9 cellular contexts compared by ENCODE assay signal in genomic region chr11:69949327-69949726, GRCh38.
DNase-seq lines count a peak whose midpoint lies in the region; ATAC-seq and TF ChIP-seq lines count a peak whose summit lies in the region.
"Had no signal": no experiment of that assay in that cellular context is flagged by ENCODE, and none has a peak within 500 bp of the region (broad histone marks: within the 10 kb centered on the region; RNA-seq: fewer than 3 reads in every experiment).

No MANE protein-coding gene starts in this region.

- TF ChIP-seq RAD21 in HCT116 (IDR thresholded peaks at IDR 0.05; ENCODE audit: low read depth), result no peak

- no peaks in the 10 kb centered on the region for H3K36me3 ChIP-seq in HCT116 (ENCODE audit: control insufficient read depth in 1 of 2, insufficient read depth in 2 of 2, low read length in 2 of 2)
- H3K36me3 ChIP-seq in left ventricle myocardium inferior, result no peaks in the 10 kb centered on the region
- H3K36me3 ChIP-seq in stomach, result no peaks in the 10 kb centered on the region
- H3K36me3 ChIP-seq: neutrophil had no signal

- H2AFZ ChIP-seq in HCT116 (ENCODE audit: low read depth, low read length, poor library complexity, severe bottlenecking), result no peak overlapping the region

- H3K27me3 ChIP-seq in HCT116 (ENCODE audit: insufficient read depth, low read length) (no peaks in the 10 kb centered on the region), left ventricle myocardium inferior (ENCODE audit: low read depth) (peaks cover 38% of the 10 kb centered on the region), stomach (peaks cover 0 to 44% (median 0%) of the 10 kb centered on the region in 3 donors)

- H3K4me2 ChIP-seq in HCT116 (ENCODE audit: low read length), result peak overlapping the region; percentile 80

- WGBS in stomach, 5 donors, result 45 to 65% (median 56%) methylated on average over 6 of the region's 6 CpGs

- BruUV-seq in HCT116 (replicated peaks; lab: Mats Ljungman, UMichigan), result no TSS peak

- H3K27ac ChIP-seq in HCT116 (ENCODE audit: low read depth, low read length) (peak overlapping the region; percentile 97), left ventricle myocardium inferior (replicated peaks) (no peak overlapping the region), stomach (peak overlapping the region; percentile 7 to 79 (median 53))
- H3K27ac ChIP-seq: neutrophil had no signal

- H3K79me2 ChIP-seq in HCT116 (ENCODE audit: insufficient read depth, low read length), result no peaks in the 10 kb centered on the region

- H3K9me2 ChIP-seq in HCT116 (ENCODE audit: insufficient read depth), result no peaks in the 10 kb centered on the region

- H3K4me3 ChIP-seq in HCT116 (replicated peaks in 1 of 2; ENCODE audit: low read depth in 1 of 2, low read length in 2 of 2) (peak overlapping the region; percentile 13 to 41; a peak in 3 of 4 replicates), left ventricle myocardium inferior (no peak overlapping the region), stomach (no peak overlapping the region)

- TF ChIP-seq POLR2A in HCT116 (IDR thresholded peaks at IDR 0.05; ENCODE audit: borderline replicate concordance, extremely low read depth, insufficient read depth, insufficient read length) (no peak), stomach (IDR thresholded peaks at IDR 0.05) (no peak)

- intact Hi-C loops in HCT116 (cut with micrococcal nuclease) (loop anchor here (2.0 to 5.0 kb wide), 2 partner anchors 118 to 129 kb away; partner anchors contain the start of gene ANO1), left ventricle myocardium inferior (cut with micrococcal nuclease) (no loop called here), stomach (cut with DNase I; ENCODE audit: low total_unique reads) (no loop called here)

- TF ChIP-seq EP300 in stomach (IDR thresholded peaks at IDR 0.05), result no peak

- POLR2A ChIA-PET in HCT116 (lab: Charles Lee), result interaction anchor here (0.5 to 1.6 kb wide), 4 partner anchors 9 to 1919 kb away, joined by 3 to 7 read pairs (median 6); partner anchors contain the start of gene NDUFS8

- H3K4me1 ChIP-seq in HCT116 (ENCODE audit: control insufficient read depth in 1 of 2, insufficient read depth in 2 of 2, low read length in 2 of 2) (peaks cover 41 to 56% of the 10 kb centered on the region in 2 experiments), left ventricle myocardium inferior (peaks cover 5% of the 10 kb centered on the region), stomach (peaks cover 0 to 25% (median 13%) of the 10 kb centered on the region in 4 donors)

- peaks cover 0 to 10% of the 10 kb centered on the region in 2 experiments; a peak in 1 of 4 replicates for H3K9me3 ChIP-seq in HCT116 (ENCODE audit: control insufficient read depth in 1 of 2, insufficient read depth in 1 of 2, low read depth in 1 of 2, low read length in 2 of 2)
- peaks cover 5% of the 10 kb centered on the region for H3K9me3 ChIP-seq in left ventricle myocardium inferior (replicated peaks)
- peaks cover 0 to 7% (median 3%) of the 10 kb centered on the region in 4 donors for H3K9me3 ChIP-seq in stomach
- H3K9me3 ChIP-seq: neutrophil had no signal

- RAD21 ChIA-PET in HCT116 (lab: Charles Lee; ENCODE audit: low non-redundant PET in 1 of 2, low total read pairs in 2 of 2, uncharacterized antibody in 2 of 2, unreplicated experiment in 2 of 2), result interaction anchor here in 1 of 2 experiments (0.6 kb wide), 1 partner anchor 210 kb away, joined by 3 read pairs; no protein-coding TSS in a partner anchor

- peak; percentile 75 for ATAC-seq in HCT116
- no peak for ATAC-seq in HG02571 (IDR thresholded peaks at IDR 0.05; ENCODE audit: unreplicated experiment)
- ATAC-seq in HG03460 (IDR thresholded peaks at IDR 0.05; ENCODE audit: unreplicated experiment), result no peak

- TF ChIP-seq CTCF in HCT116 (IDR thresholded peaks at IDR 0.05 in 2 of 3, conservative IDR thresholded peaks at IDR 0.05 in 1 of 3; ENCODE audit: borderline replicate concordance in 1 of 3, insufficient read depth in 1 of 3, low read depth in 2 of 3, low read length in 2 of 3) (no peak), left ventricle myocardium inferior (IDR thresholded peaks at IDR 0.05; ENCODE audit: borderline replicate concordance) (no peak), stomach (IDR thresholded peaks at IDR 0.05) (no peak)

- no peaks in the 10 kb centered on the region for H4K20me1 ChIP-seq in HCT116 (ENCODE audit: insufficient read depth)

- CTCF ChIA-PET in HCT116 (lab: Charles Lee), result interaction anchor here (0.6 to 1.2 kb wide), 6 partner anchors 10 to 242 kb away, joined by 3 to 6 read pairs (median 4); no protein-coding TSS in a partner anchor

- peak; percentile 97 for DNase-seq in HCT116 (ENCODE audit: low read depth, low spot score)
- DNase-seq in amniotic epithelial cell (ENCODE audit: low read depth), result peak; percentile 20
- peak; percentile 15 for DNase-seq in left ventricle myocardium inferior
- DNase-seq in stomach, result peak; percentile 37
- no peak for DNase-seq in activated CD8-positive, alpha-beta memory T cell treated with anti-CD3 and anti-CD28 coated beads, Interleukin-2, amount 50 U/mL, for 4 hours
- no peak for DNase-seq in amygdala (lab: John Stamatoyannopoulos, UW)

- H3K9ac ChIP-seq in HCT116 (ENCODE audit: low read length), result peak overlapping the region; percentile 78

TF ChIP-seq in HCT116, 20 proteins besides CTCF, POLR2A, EP300 and RAD21:
- TF ChIP-seq POLR2AphosphoS5 (IDR thresholded peaks at IDR 0.05; ENCODE audit: low read depth, low read length) (peak; percentile 66), YY1 (IDR thresholded peaks at IDR 0.05; ENCODE audit: extremely low read depth, insufficient replicate concordance, low read depth, low read length) (peak; percentile 29), CEBPB (IDR thresholded peaks at IDR 0.05; ENCODE audit: low read depth) (no peak)

Comparison
In these comparisons a context has a peak if more than half of its experiments do, and no peak if none do; other contexts are left out.
1. DNase-seq: peak in HCT116 (single experiment), amniotic epithelial cell (single experiment), left ventricle myocardium inferior (single experiment) and stomach (single experiment); none in activated CD8-positive, alpha-beta memory T cell treated with anti-CD3 and anti-CD28 coated beads, Interleukin-2, amount 50 U/mL, for 4 hours (single experiment) and amygdala (0 of 56).
2. H3K4me3 ChIP-seq: peak in HCT116 (2 of 2); none in left ventricle myocardium inferior (single experiment) and stomach (0 of 4).